In the genomic region with DNA sequence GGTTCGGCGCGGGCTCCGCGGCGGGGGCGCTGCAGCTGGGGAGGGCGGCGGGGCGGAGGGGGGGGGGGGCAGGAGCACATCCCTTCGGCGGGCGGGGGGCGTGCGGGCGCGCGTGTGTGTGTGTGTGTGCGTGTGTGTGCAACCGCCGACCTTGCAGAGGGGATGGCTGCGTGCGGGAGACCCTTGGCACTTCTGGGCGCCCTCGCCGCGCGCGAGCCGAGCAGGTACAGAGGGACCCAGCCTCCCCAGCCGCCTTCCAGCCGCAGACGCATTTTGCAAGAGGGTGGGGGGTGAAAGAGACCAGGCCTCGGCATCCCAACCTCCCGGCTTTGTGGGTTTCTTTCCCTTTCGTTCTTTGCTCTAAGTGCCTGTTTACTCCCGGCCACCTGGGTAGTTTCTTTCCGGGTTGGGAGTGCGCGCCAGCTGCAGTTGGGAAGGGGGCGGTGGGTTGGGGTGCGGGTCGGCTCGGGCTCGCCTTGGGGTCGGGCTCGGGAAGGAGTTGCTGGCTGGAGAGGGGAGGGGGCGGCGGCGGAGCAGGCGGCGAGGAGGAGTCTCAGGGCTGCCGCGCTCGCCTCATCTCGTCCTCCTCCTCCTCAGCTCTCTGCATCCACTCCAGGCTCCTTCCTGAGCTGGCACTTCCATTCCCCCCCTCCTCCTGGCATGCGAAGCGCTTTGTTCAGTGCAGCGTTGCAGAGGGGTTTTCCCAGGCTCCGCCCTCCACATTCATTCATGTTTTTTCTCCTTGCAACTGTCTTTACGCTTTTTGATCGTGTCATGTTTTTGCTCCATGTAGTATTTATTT, we compare ENCODE assay signal across 8 cellular contexts. TPM values are rescaled to one million over a fixed set of nuclear protein-coding genes. Genes with fewer than 3 reads are reported as not detected.
DNase-seq lines count a peak whose midpoint lies in the region; ATAC-seq and TF ChIP-seq lines count a peak whose summit lies in the region.

No MANE protein-coding gene starts in this region.

- ATAC-seq in T-helper 17 cell = peak; percentile 19
- no peak for ATAC-seq in HG03521 (IDR thresholded peaks at IDR 0.05; ENCODE audit: unreplicated experiment)
- ATAC-seq in HG02981 (IDR thresholded peaks at IDR 0.05; ENCODE audit: unreplicated experiment) = no peak

- H3K36me3 Mint-ChIP-seq in T-helper 17 cell (ENCODE audit: low read depth) = peaks cover 11% of the 10 kb centered on the region

- peaks cover 26% of the 10 kb centered on the region for H3K4me1 Mint-ChIP-seq in T-helper 17 cell

- no peaks in the 10 kb centered on the region for H3K9me3 ChIP-seq in T-helper 17 cell (ENCODE audit: control insufficient read depth, low read length, poor library complexity, severe bottlenecking)

- H3K4me3 Mint-ChIP-seq in T-helper 17 cell = peak overlapping the region; percentile 96

- peak; percentile 89 for DNase-seq in GM12865 (ENCODE audit: low read depth)
- DNase-seq in NCI-H1048 (lab: John Stamatoyannopoulos, UW) = peak; percentile 38
- peak; percentile 65 to 72 (median 66) for DNase-seq in T-helper 17 cell
- DNase-seq in astrocyte of the cerebellum (ENCODE audit: low read depth) = peak; percentile 83
- DNase-seq in hippocampal formation (lab: John Stamatoyannopoulos, UW) = peak; percentile 63 to 73
- peak; percentile 92 for DNase-seq in renal cortical epithelial cell (ENCODE audit: low read depth)

- TF ChIP-seq CTCF in GM12865 (IDR thresholded peaks at IDR 0.05; ENCODE audit: insufficient read depth, low read depth, low read length, missing control alignments) = no peak
- TF ChIP-seq CTCF in astrocyte of the cerebellum (IDR thresholded peaks at IDR 0.05; ENCODE audit: low read depth, low read length, missing control alignments) = no peak

- no peaks in the 10 kb centered on the region for H3K27me3 Mint-ChIP-seq in T-helper 17 cell

- in situ Hi-C loops in astrocyte of the cerebellum (cut with HindIII; ENCODE audit: low sequenced_read_pairs) = no loop called here

- H3K4me3 ChIP-seq in GM12865 (ENCODE audit: low read depth, low read length) (peak overlapping the region; percentile 65), astrocyte of the cerebellum (ENCODE audit: low read depth, low read length) (peak overlapping the region; percentile 80)

- H3K27ac Mint-ChIP-seq in T-helper 17 cell = peak overlapping the region; percentile 98

RNA-seq across cellular contexts. Expression of a gene that starts 0.7 kb away (rescaled TPM):
- total RNA-seq in T-helper 17 cell (10 to 100 TPM; 63.4 to 70.0 TPM), renal cortical epithelial cell (13.0 and 15.2 TPM in 2 replicates)

Comparison
In these comparisons a context has a peak if more than half of its experiments do, and no peak if none do; other contexts are left out.
1. DNase-seq: peak in every context shown above with its lines; median percentile 92 in renal cortical epithelial cell; 89 in GM12865; 83 in astrocyte of the cerebellum; 68 in hippocampal formation; 66 in T-helper 17 cell; 38 in NCI-H1048.